In genomic region chr17:81917565-81918332, GRCh38 we compare ENCODE assay signal across 1 cellular context.
A peak's percentile ranks its signal among the peaks of the same experiment; 100 is the strongest.
TF ChIP-seq lines count a peak whose summit lies in the region.

Gene SIRT7, minus strand, starts transcription at chr17:81918176. Its CDS starts 45 bp downstream, at chr17:81918131.

TF ChIP-seq in HepG2, 621 proteins besides CTCF, POLR2A, EP300 and RAD21 (continued from another document and continues in another):
- no peak for TF ChIP-seq MTF2 (CRISPR knock-in tag; IDR thresholded peaks at IDR 0.05; ENCODE audit: borderline replicate concordance)
- no peak for TF ChIP-seq CHD4 (IDR thresholded peaks at IDR 0.05; ENCODE audit: borderline replicate concordance, low read length)
- no peak for TF ChIP-seq ZNF770 (CRISPR knock-in tag; IDR thresholded peaks at IDR 0.05)
- no peak for TF ChIP-seq DPF2 (CRISPR knock-in tag; IDR thresholded peaks at IDR 0.05; ENCODE audit: borderline replicate concordance, low read depth)
- TF ChIP-seq ZNF337 (CRISPR knock-in tag; IDR thresholded peaks at IDR 0.05; ENCODE audit: borderline replicate concordance, low read depth) = no peak
- TF ChIP-seq ZNF557 (CRISPR knock-in tag; IDR thresholded peaks at IDR 0.05) = no peak
- no peak for TF ChIP-seq ZHX2 (IDR thresholded peaks at IDR 0.05; ENCODE audit: low read depth)
- TF ChIP-seq ZHX2 (CRISPR knock-in tag; IDR thresholded peaks at IDR 0.05; ENCODE audit: borderline replicate concordance) = no peak
- no peak for TF ChIP-seq ZNF781 (CRISPR knock-in tag; IDR thresholded peaks at IDR 0.05; ENCODE audit: borderline replicate concordance, not compliant biosample characterization)
- TF ChIP-seq FOXO1 (CRISPR knock-in tag; IDR thresholded peaks at IDR 0.05) = peak; percentile 26; the same call in 1 of the 2 replicates
- no peak for TF ChIP-seq DR1 (CRISPR knock-in tag; IDR thresholded peaks at IDR 0.05)
- TF ChIP-seq CBX5 (CRISPR knock-in tag; IDR thresholded peaks at IDR 0.05; ENCODE audit: borderline replicate concordance) = no peak
- TF ChIP-seq ZNF329 (CRISPR knock-in tag; IDR thresholded peaks at IDR 0.05; ENCODE audit: low read depth) = no peak
- no peak for TF ChIP-seq ZNF609 (CRISPR knock-in tag; IDR thresholded peaks at IDR 0.05; ENCODE audit: borderline replicate concordance)
- 0 out of 2 replicates have a peak, but pooled peaks have one; percentile 60 for TF ChIP-seq HINFP (CRISPR knock-in tag; IDR thresholded peaks at IDR 0.05; ENCODE audit: low read depth)
- TF ChIP-seq TGIF2 (CRISPR knock-in tag; IDR thresholded peaks at IDR 0.05) = no peak; the same call in 1 of the 2 replicates
- no peak for TF ChIP-seq CBFB (CRISPR knock-in tag; IDR thresholded peaks at IDR 0.05)
- no peak for TF ChIP-seq PHF5A (CRISPR knock-in tag; IDR thresholded peaks at IDR 0.05; ENCODE audit: low read depth, unreplicated experiment)
- TF ChIP-seq THAP9 (CRISPR knock-in tag; IDR thresholded peaks at IDR 0.05; ENCODE audit: borderline replicate concordance) = no peak
- TF ChIP-seq ZC3H4 (CRISPR knock-in tag; IDR thresholded peaks at IDR 0.05; ENCODE audit: borderline replicate concordance) = no peak
- 0 out of 2 replicates have a peak, but pooled peaks have one; percentile 73 for TF ChIP-seq ZFYVE20 (CRISPR knock-in tag; IDR thresholded peaks at IDR 0.05; ENCODE audit: borderline replicate concordance, low read depth)
- TF ChIP-seq SAFB2 (CRISPR knock-in tag; IDR thresholded peaks at IDR 0.05; ENCODE audit: borderline replicate concordance, low read depth) = no peak
- TF ChIP-seq NCOR1 (IDR thresholded peaks at IDR 0.05; ENCODE audit: borderline replicate concordance, low read length) = no peak
- no peak for TF ChIP-seq ZNF839 (CRISPR knock-in tag; IDR thresholded peaks at IDR 0.05; ENCODE audit: borderline replicate concordance)
- TF ChIP-seq ZNF432 (CRISPR knock-in tag; IDR thresholded peaks at IDR 0.05; ENCODE audit: borderline replicate concordance) = no peak
- TF ChIP-seq LBX2 (CRISPR knock-in tag; IDR thresholded peaks at IDR 0.05; ENCODE audit: borderline replicate concordance) = no peak
- TF ChIP-seq TEAD3 (CRISPR knock-in tag; optimal IDR thresholded peaks at IDR 0.05; ENCODE audit: borderline replicate concordance) = no peak
- TF ChIP-seq KLF11 (CRISPR knock-in tag; IDR thresholded peaks at IDR 0.05) = no peak
- no peak for TF ChIP-seq NR3C1 (CRISPR knock-in tag; IDR thresholded peaks at IDR 0.05)
- no peak for TF ChIP-seq MYPOP (CRISPR knock-in tag; IDR thresholded peaks at IDR 0.05)
- TF ChIP-seq FOXP4 (CRISPR knock-in tag; IDR thresholded peaks at IDR 0.05) = no peak
- TF ChIP-seq ZNF296 (CRISPR knock-in tag; conservative IDR thresholded peaks at IDR 0.05) = no peak
- no peak for TF ChIP-seq ZNF569 (CRISPR knock-in tag; IDR thresholded peaks at IDR 0.05; ENCODE audit: borderline replicate concordance)
- no peak for TF ChIP-seq ZFP36 (IDR thresholded peaks at IDR 0.05; ENCODE audit: borderline replicate concordance, low read depth, low read length, partially characterized antibody)
